Comparison of ENCODE assay signal across 9 cellular contexts in the genomic region with DNA sequence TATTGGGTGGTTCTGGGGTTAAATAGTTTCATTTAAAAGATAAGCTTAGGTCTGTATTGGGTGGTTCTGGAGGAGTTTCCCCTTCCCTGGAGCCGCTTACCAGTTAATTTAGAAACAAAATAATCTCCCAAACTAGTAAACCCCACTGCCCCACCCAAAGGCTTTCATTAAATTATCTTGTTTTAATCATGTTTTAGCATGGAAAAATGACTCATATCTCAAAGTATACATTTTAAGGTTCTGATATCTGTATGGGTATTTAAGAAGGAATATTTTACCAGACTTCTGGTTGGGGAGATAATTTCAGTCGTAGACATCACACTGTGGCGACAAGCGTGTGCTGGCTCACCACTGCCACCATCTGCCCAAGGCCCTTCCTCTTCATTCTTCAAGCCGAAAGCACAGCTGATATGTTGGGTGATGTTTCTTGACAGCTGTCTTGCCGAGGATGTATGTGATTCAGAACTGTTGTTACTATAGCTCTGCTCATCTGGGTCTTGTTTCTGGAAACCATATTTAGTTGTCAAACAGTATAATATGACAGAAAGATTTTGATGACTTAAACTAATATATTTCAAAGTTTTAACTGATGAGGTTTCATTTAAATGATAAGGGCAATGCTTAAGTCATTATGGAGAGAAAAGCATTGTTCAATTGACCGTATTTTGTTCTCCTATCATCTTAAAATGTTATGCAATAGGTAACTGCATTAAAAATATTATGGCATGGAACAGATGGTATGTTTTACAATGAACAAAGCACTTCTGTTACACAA. TPM values are rescaled to one million over a fixed set of nuclear protein-coding genes. Genes with fewer than 3 reads are reported as not detected.
DNase-seq lines count a peak whose midpoint lies in the region; ATAC-seq and TF ChIP-seq lines count a peak whose summit lies in the region.
"Had no signal": no experiment of that assay in that cellular context is flagged by ENCODE, and none has a peak within 500 bp of the region (broad histone marks: within the 10 kb centered on the region; RNA-seq: fewer than 3 reads in every experiment).

No MANE protein-coding gene starts in this region.

- H3K4me3 Mint-ChIP-seq in brain = peak overlapping the region in 1 of 5 experiments; percentile 42
- no peak overlapping the region for H3K4me3 Mint-ChIP-seq in naive thymus-derived CD4-positive, alpha-beta T cell

- peaks cover 44% of the 10 kb centered on the region for H3K27me3 Mint-ChIP-seq in brain
- H3K27me3 Mint-ChIP-seq in naive thymus-derived CD4-positive, alpha-beta T cell = peaks cover 22 to 40% (median 24%) of the 10 kb centered on the region in 5 donors

- H3K27ac Mint-ChIP-seq in brain = no peak overlapping the region
- H3K27ac Mint-ChIP-seq in naive thymus-derived CD4-positive, alpha-beta T cell = peak overlapping the region in 1 of 9 donors; percentile 78

- no peak overlapping the region for H3K27ac ChIP-seq in naive thymus-derived CD4-positive, alpha-beta T cell (ENCODE audit: low read depth, low read length)
- H3K27ac ChIP-seq: SJSA1 had no signal

- H3K9me3 Mint-ChIP-seq in brain = no peaks in the 10 kb centered on the region
- no peaks in the 10 kb centered on the region for H3K9me3 Mint-ChIP-seq in naive thymus-derived CD4-positive, alpha-beta T cell

- H3K36me3 ChIP-seq in naive thymus-derived CD4-positive, alpha-beta T cell (ENCODE audit: control insufficient read depth in 2 of 3, insufficient read depth in 3 of 3, low read length in 3 of 3) = no peaks in the 10 kb centered on the region
- H3K36me3 ChIP-seq: SJSA1 had no signal

- intact Hi-C loops in naive thymus-derived CD4-positive, alpha-beta T cell (cut with micrococcal nuclease) = loop anchor here (1.0 to 5.0 kb wide), 4 partner anchors 130 to 481 kb away; a partner anchor contains a TSS

- TF ChIP-seq CTCF in brain (conservative IDR thresholded peaks at IDR 0.05) = peak; percentile 74 to 75

- peaks cover 0 to 5% of the 10 kb centered on the region in 2 donors for H3K27me3 ChIP-seq in naive thymus-derived CD4-positive, alpha-beta T cell (ENCODE audit: control insufficient read depth in 2 of 2, insufficient read depth in 2 of 2, low read length in 2 of 2)

- H3K9me3 ChIP-seq in naive thymus-derived CD4-positive, alpha-beta T cell (ENCODE audit: control insufficient read depth in 2 of 3, low read length in 3 of 3) = no peaks in the 10 kb centered on the region
- H3K9me3 ChIP-seq: SJSA1 had no signal

- H3K4me1 Mint-ChIP-seq in brain = peaks cover 14% of the 10 kb centered on the region
- H3K4me1 Mint-ChIP-seq in naive thymus-derived CD4-positive, alpha-beta T cell = peaks cover 9 to 12% (median 12%) of the 10 kb centered on the region in 7 donors

- no peak overlapping the region for H3K4me3 ChIP-seq in naive thymus-derived CD4-positive, alpha-beta T cell (ENCODE audit: low read length)
- H3K4me3 ChIP-seq: SJSA1 had no signal

- DNase-seq in DMS53 treated with DMSO at 0.1 percent for 48 hours (lab: John Stamatoyannopoulos, UW; ENCODE audit: unreplicated experiment) (peak; percentile 22), HT-29 (ENCODE audit: low spot score) (peak; percentile 55), RPMI7951 (ENCODE audit: low read depth) (peak; percentile 46), middle frontal gyrus (ENCODE audit: extremely low spot score, low spot score) (no peak), foreskin melanocyte (no peak)
- peak in 6 of 9 donors; percentile 19 to 68 (median 56) for DNase-seq in naive thymus-derived CD4-positive, alpha-beta T cell

- CTCF ChIA-PET in naive thymus-derived CD4-positive, alpha-beta T cell (lab: Charles Lee) = interaction anchor here (0.6 to 3.3 kb wide), 12 partner anchors 10 to 482 kb away, joined by 3 to 45 read pairs (median 3); no protein-coding TSS in a partner anchor

- no peaks in the 10 kb centered on the region for H3K4me1 ChIP-seq in naive thymus-derived CD4-positive, alpha-beta T cell (ENCODE audit: control insufficient read depth in 2 of 2, insufficient read depth in 2 of 2, low read length in 2 of 2)
- H3K4me1 ChIP-seq: SJSA1 had no signal

- H3K36me3 Mint-ChIP-seq in brain = no peaks in the 10 kb centered on the region
- no peaks in the 10 kb centered on the region for H3K36me3 Mint-ChIP-seq in naive thymus-derived CD4-positive, alpha-beta T cell

- peak; percentile 79 for ATAC-seq in naive thymus-derived CD4-positive, alpha-beta T cell
- ATAC-seq in HG03139 (IDR thresholded peaks at IDR 0.05; ENCODE audit: unreplicated experiment) = no peak

- POLR2A ChIA-PET in naive thymus-derived CD4-positive, alpha-beta T cell (lab: Charles Lee) = interaction anchor here (0.6 kb wide), 1 partner anchor 640 kb away, joined by 3 read pairs; no protein-coding TSS in a partner anchor

RNA-seq across cellular contexts. Expression of a gene that starts 5.1 kb away (rescaled TPM):
- total RNA-seq in HT-29 (2014; rRNA removed; shearing (Covaris generic)) = not detected in 2 replicates
- not detected in 2 replicates for total RNA-seq in RPMI7951 (2014; rRNA removed; shearing (Covaris generic))
- polyA plus RNA-seq in brain (ENCODE audit: insufficient read depth, low read depth, low replicate concordance) = not detected
- total RNA-seq in naive thymus-derived CD4-positive, alpha-beta T cell = not detected
- polyA plus RNA-seq in naive thymus-derived CD4-positive, alpha-beta T cell = not detected
- total RNA-seq: SJSA1 had no signal

RNA-seq across cellular contexts. Expression of a gene that starts 17.3 kb away (rescaled TPM):
- total RNA-seq in HT-29 (2014; rRNA removed; shearing (Covaris generic)) = 0.71 and 0.73 TPM in 2 replicates
- not detected in 2 replicates for total RNA-seq in RPMI7951 (2014; rRNA removed; shearing (Covaris generic))
- polyA plus RNA-seq in brain (ENCODE audit: insufficient read depth, low read depth, low replicate concordance) = 67.0 TPM
- 10 to 100 TPM in 1 of 5 experiments, 1 to 10 TPM in 4; 5.8 to 18.8 (median 7.7) TPM for total RNA-seq in naive thymus-derived CD4-positive, alpha-beta T cell
- 1 to 10 TPM; 1.8 to 5.3 TPM for polyA plus RNA-seq in naive thymus-derived CD4-positive, alpha-beta T cell
- total RNA-seq: SJSA1 had no signal

RNA-seq across cellular contexts. Expression of a gene that starts 35.1 kb away (rescaled TPM):
- not detected in 2 replicates for total RNA-seq in HT-29 (2014; rRNA removed; shearing (Covaris generic))
- not detected in 2 replicates for total RNA-seq in RPMI7951 (2014; rRNA removed; shearing (Covaris generic))
- not detected for polyA plus RNA-seq in brain (ENCODE audit: insufficient read depth, low read depth, low replicate concordance)
- total RNA-seq in naive thymus-derived CD4-positive, alpha-beta T cell = 1 to 10 TPM in 1 of 5 experiments, under 1 TPM in 1, not detected in 3; 0.19 to 1.6 TPM
- not detected for polyA plus RNA-seq in naive thymus-derived CD4-positive, alpha-beta T cell
- total RNA-seq: SJSA1 had no signal

RNA-seq across cellular contexts. Expression of a gene that starts 50.3 kb away (rescaled TPM):
- not detected in 2 replicates for total RNA-seq in HT-29 (2014; rRNA removed; shearing (Covaris generic))
- total RNA-seq in RPMI7951 (2014; rRNA removed; shearing (Covaris generic)) = 0.29 TPM in 1 of 2 replicates, not detected in the other
- polyA plus RNA-seq in brain (ENCODE audit: insufficient read depth, low read depth, low replicate concordance) = 0.39 TPM
- total RNA-seq in naive thymus-derived CD4-positive, alpha-beta T cell = under 1 TPM in 1 of 5 experiments, not detected in 4; 0.27 TPM
- not detected for polyA plus RNA-seq in naive thymus-derived CD4-positive, alpha-beta T cell
- total RNA-seq: SJSA1 had no signal

Comparison
In these comparisons a context has a peak if more than half of its experiments do, and no peak if none do; other contexts are left out.
1. DNase-seq: peak in DMS53 treated with DMSO at 0.1 percent for 48 hours (single experiment), HT-29 (single experiment), RPMI7951 (single experiment) and naive thymus-derived CD4-positive, alpha-beta T cell (6 of 9); none in middle frontal gyrus (single experiment) and foreskin melanocyte (single experiment).